ENCODE assay signal across 9 cellular contexts in genomic region chr20:44671541-44671940, GRCh38. TPM values are rescaled to one million over a fixed set of nuclear protein-coding genes. Genes with fewer than 3 reads are reported as not detected.
A peak's percentile ranks its signal among the peaks of the same experiment; 100 is the strongest.
DNase-seq lines count a peak whose midpoint lies in the region; ATAC-seq and TF ChIP-seq lines count a peak whose summit lies in the region.
"Not testable (repeated sequence)": the region's sequence is repeated elsewhere in the genome, so short reads cannot be mapped to it uniquely, and the experiment has no call there.
"Had no signal": no experiment of that assay in that cellular context is flagged by ENCODE, and none has a peak within 500 bp of the region (broad histone marks: within the 10 kb centered on the region; RNA-seq: fewer than 3 reads in every experiment).

No MANE protein-coding gene starts in this region.

- peak; percentile 55 for DNase-seq in GM10248 (ENCODE audit: extremely low spot score)
- DNase-seq in T-cell = peak; percentile 30 to 74 (median 62)
- peak; percentile 68 to 72 for DNase-seq in activated CD4-positive, alpha-beta T cell treated with anti-CD3 and anti-CD28 coated beads, Interleukin-2, amount 50 U/mL, for 4 hours
- DNase-seq in activated T-helper 2 cell treated with anti-CD3 and anti-CD28 coated beads, Interferon-gamma antibody, Interleukin-2, Interleukin-4, amounts not matched to agents 10 μg/mL and 5 μg/mL and 100 μg/mL, durations not matched to agents 14 hours and 24 hours and 36 hours (ENCODE audit: low spot score) = peak; percentile 62
- DNase-seq in effector memory CD8-positive, alpha-beta T cell = peak; percentile 37 to 53 (median 46)
- peak; percentile 65 to 69 for DNase-seq in stimulated activated CD4-positive, alpha-beta T cell treated with anti-CD3 and anti-CD28 coated beads, Interleukin-2, amount 100 ng/mL, for 24 hours
- peak; percentile 26 for DNase-seq in stimulated activated naive B cell treated with anti-CD40 and anti-IgM and Interleukin-4, amounts not matched to agents 10 μg/mL and 1 μg/mL and 100 μg/mL, for 72 hours

- H3K9me3 ChIP-seq in KOPT-K1 (ENCODE audit: insufficient read depth, low read length, poor library complexity, severe bottlenecking) = not testable (repeated sequence)

- H3K36me3 Mint-ChIP-seq in T-cell; activated T-helper 2 cell treated with anti-CD3 and anti-CD28 coated beads, Interferon-gamma antibody, Interleukin-2, Interleukin-4, amounts not matched to agents 10 μg/mL and 5 μg/mL and 100 μg/mL, durations not matched to agents 14 hours and 24 hours and 36 hours (ENCODE audit: low read depth); effector memory CD8-positive, alpha-beta T cell (ENCODE audit: insufficient read depth); stimulated activated naive B cell treated with anti-CD40 and anti-IgM and Interleukin-4, amounts not matched to agents 10 μg/mL and 1 μg/mL and 100 μg/mL, for 72 hours: not testable (repeated sequence)

- not testable (repeated sequence) for H3K27ac Mint-ChIP-seq in T-cell; effector memory CD8-positive, alpha-beta T cell
- H3K27ac Mint-ChIP-seq in activated T-helper 2 cell treated with anti-CD3 and anti-CD28 coated beads, Interferon-gamma antibody, Interleukin-2, Interleukin-4, amounts not matched to agents 10 μg/mL and 5 μg/mL and 100 μg/mL, durations not matched to agents 14 hours and 24 hours and 36 hours = peak overlapping the region; percentile 28
- H3K27ac Mint-ChIP-seq in stimulated activated naive B cell treated with anti-CD40 and anti-IgM and Interleukin-4, amounts not matched to agents 10 μg/mL and 1 μg/mL and 100 μg/mL, for 72 hours = peak overlapping the region; percentile 17

- H3K27me3 Mint-ChIP-seq in T-cell; activated T-helper 2 cell treated with anti-CD3 and anti-CD28 coated beads, Interferon-gamma antibody, Interleukin-2, Interleukin-4, amounts not matched to agents 10 μg/mL and 5 μg/mL and 100 μg/mL, durations not matched to agents 14 hours and 24 hours and 36 hours (ENCODE audit: low read depth); effector memory CD8-positive, alpha-beta T cell; stimulated activated naive B cell treated with anti-CD40 and anti-IgM and Interleukin-4, amounts not matched to agents 10 μg/mL and 1 μg/mL and 100 μg/mL, for 72 hours: not testable (repeated sequence)

- H3K9me3 Mint-ChIP-seq in T-cell; activated T-helper 2 cell treated with anti-CD3 and anti-CD28 coated beads, Interferon-gamma antibody, Interleukin-2, Interleukin-4, amounts not matched to agents 10 μg/mL and 5 μg/mL and 100 μg/mL, durations not matched to agents 14 hours and 24 hours and 36 hours; effector memory CD8-positive, alpha-beta T cell; stimulated activated naive B cell treated with anti-CD40 and anti-IgM and Interleukin-4, amounts not matched to agents 10 μg/mL and 1 μg/mL and 100 μg/mL, for 72 hours: not testable (repeated sequence)

- peaks cover 4 to 12% (median 10%) of the 10 kb centered on the region in 3 donors for H3K4me1 Mint-ChIP-seq in T-cell
- peaks cover 27% of the 10 kb centered on the region for H3K4me1 Mint-ChIP-seq in activated T-helper 2 cell treated with anti-CD3 and anti-CD28 coated beads, Interferon-gamma antibody, Interleukin-2, Interleukin-4, amounts not matched to agents 10 μg/mL and 5 μg/mL and 100 μg/mL, durations not matched to agents 14 hours and 24 hours and 36 hours (ENCODE audit: low read depth)
- peaks cover 25 to 34% of the 10 kb centered on the region in 2 donors for H3K4me1 Mint-ChIP-seq in effector memory CD8-positive, alpha-beta T cell (ENCODE audit: low read depth in 2 of 2)
- H3K4me1 Mint-ChIP-seq in stimulated activated naive B cell treated with anti-CD40 and anti-IgM and Interleukin-4, amounts not matched to agents 10 μg/mL and 1 μg/mL and 100 μg/mL, for 72 hours = peaks cover 6 to 19% of the 10 kb centered on the region in 2 donors

- peaks cover 19% of the 10 kb centered on the region for H3K36me3 ChIP-seq in KOPT-K1 (ENCODE audit: insufficient read depth, low read length)

- intact Hi-C loops in activated T-helper 2 cell treated with anti-CD3 and anti-CD28 coated beads, Interferon-gamma antibody, Interleukin-2, Interleukin-4, amounts not matched to agents 10 μg/mL and 5 μg/mL and 100 μg/mL, durations not matched to agents 14 hours and 24 hours and 36 hours (cut with micrococcal nuclease) = not testable (repeated sequence)

- not testable (repeated sequence) for TF ChIP-seq CTCF in GM10248 (IDR thresholded peaks at IDR 0.05; ENCODE audit: control extremely low read depth, extremely low read depth, low read depth, missing control alignments)

- POLR2A ChIA-PET in GM10248 (lab: Yijun Ruan, JAX) = not testable (repeated sequence)
- POLR2A ChIA-PET in T-cell (lab: Charles Lee) = interaction anchor here in 1 of 2 donors (0.6 kb wide), 1 partner anchor 27 kb away, joined by 11 read pairs; no protein-coding TSS in a partner anchor

- H3K27ac ChIP-seq in KOPT-K1 (ENCODE audit: low read depth, low read length, poor library complexity, severe bottlenecking) = peak overlapping the region; percentile 96

- peak overlapping the region in 2 of 3 donors; percentile 83 to 89 for H3K4me3 Mint-ChIP-seq in T-cell
- peak overlapping the region; percentile 67 for H3K4me3 Mint-ChIP-seq in activated T-helper 2 cell treated with anti-CD3 and anti-CD28 coated beads, Interferon-gamma antibody, Interleukin-2, Interleukin-4, amounts not matched to agents 10 μg/mL and 5 μg/mL and 100 μg/mL, durations not matched to agents 14 hours and 24 hours and 36 hours (ENCODE audit: low read depth)
- not testable (repeated sequence) for H3K4me3 Mint-ChIP-seq in effector memory CD8-positive, alpha-beta T cell
- peak overlapping the region; percentile 55 to 63 for H3K4me3 Mint-ChIP-seq in stimulated activated naive B cell treated with anti-CD40 and anti-IgM and Interleukin-4, amounts not matched to agents 10 μg/mL and 1 μg/mL and 100 μg/mL, for 72 hours

- ATAC-seq in T-cell (replicated peaks in 1 of 4) = peak; percentile 94 to 100 (median 99)
- ATAC-seq in effector memory CD8-positive, alpha-beta T cell (replicated peaks) = peak; percentile 97
- ATAC-seq in stimulated activated naive B cell treated with anti-CD40 and anti-IgM and Interleukin-4, amounts not matched to agents 10 μg/mL and 1 μg/mL and 100 μg/mL, for 72 hours (replicated peaks) = peak; percentile 77 to 86

- CTCF ChIA-PET in GM10248 (lab: Yijun Ruan, JAX) (interaction anchor here (1.2 to 4.3 kb wide), 2 partner anchors 10 to 13 kb away, joined by 4 to 35 read pairs; no protein-coding TSS in a partner anchor), T-cell (lab: Charles Lee) (interaction anchor here (0.8 to 1.3 kb wide), 3 partner anchors 11 to 14 kb away, joined by 3 to 10 read pairs (median 9); no protein-coding TSS in a partner anchor)

RNA-seq across cellular contexts. Expression of gene ADA, which starts 20.0 kb away (rescaled TPM):
- 10 to 100 TPM; 21.9 to 42.1 (median 33.3) TPM for total RNA-seq in T-cell
- 33.3 and 34.5 TPM in 2 replicates for total RNA-seq in activated T-helper 2 cell treated with anti-CD3 and anti-CD28 coated beads, Interferon-gamma antibody, Interleukin-2, Interleukin-4, amounts not matched to agents 10 μg/mL and 5 μg/mL and 100 μg/mL, durations not matched to agents 14 hours and 24 hours and 36 hours

RNA-seq across cellular contexts. Expression of gene CCN5, which starts 43.6 kb away (rescaled TPM):
- total RNA-seq in T-cell = under 1 TPM in 3 of 5 donors, not detected in 2; 0.13 to 0.41 (median 0.29) TPM
- not detected in 2 replicates for total RNA-seq in activated T-helper 2 cell treated with anti-CD3 and anti-CD28 coated beads, Interferon-gamma antibody, Interleukin-2, Interleukin-4, amounts not matched to agents 10 μg/mL and 5 μg/mL and 100 μg/mL, durations not matched to agents 14 hours and 24 hours and 36 hours
- total RNA-seq: pulmonary artery endothelial cell had no signal

Comparison
In these comparisons a context has a peak if more than half of its experiments do, and no peak if none do; other contexts are left out.
1. Peak in every context shown above with its lines: DNase-seq, ATAC-seq and H3K27ac ChIP-seq.